In genomic region chr22:42280140-42280539, GRCh38 we compare ENCODE assay signal across 24 cellular contexts.
"Had no signal": no experiment of that assay in that cellular context is flagged by ENCODE, and none has a peak within 500 bp of the region (broad histone marks: within the 10 kb centered on the region; RNA-seq: fewer than 3 reads in every experiment).

No MANE protein-coding gene starts in this region.

- ATAC-seq: activated T-helper 17 cell treated with anti-CD3 and anti-CD28 coated beads, Interleukin-2, amount 50 U/mL, for 72 hours; gastroesophageal sphincter; natural killer cell treated with Interleukin-12 subunit alpha and Interleukin-12 subunit beta and Interleukin-15 and Interleukin-18, amount 100 ng/mL, for 72 hours; right cardiac atrium; stimulated activated effector memory CD8-positive, alpha-beta T cell treated with anti-CD3 and anti-CD28 coated beads, Interleukin-12 subunit alpha, Interleukin-12 subunit beta, amount 100 ng/mL, for 72 hours; stimulated activated naive CD8-positive, alpha-beta T cell treated with anti-CD3 and anti-CD28 coated beads, Interleukin-15, amount 100 ng/mL, for 72 hours; WTC11 had no signal

- H3K4me1 ChIP-seq: parathyroid adenoma had no signal

- DNase-seq: activated CD8-positive, alpha-beta memory T cell treated with anti-CD3 and anti-CD28 coated beads for 24 hours; activated CD8-positive, alpha-beta memory T cell treated with anti-CD3 and anti-CD28 coated beads, Interleukin-2, amount 50 U/mL, for 4 hours; activated naive CD4-positive, alpha-beta T cell treated with Interleukin-2 at 50 U/mL for 16 hours; activated naive CD8-positive, alpha-beta T cell treated with anti-CD3 and anti-CD28 coated beads for 36 hours; activated T-cell treated with anti-CD3 and anti-CD28 coated beads, Interleukin-2, amount 50 U/mL, for 24 hours; amygdala; cerebellar nuclear complex; cortex of kidney; endodermal cell; esophagus squamous epithelium; hypothalamus; right cardiac atrium; stimulated activated CD4-positive, alpha-beta T cell treated with anti-CD3 and anti-CD28 coated beads, Interleukin-2, amount 100 ng/mL, for 24 hours; stimulated activated naive CD8-positive, alpha-beta T cell treated with anti-CD3 and anti-CD28 coated beads, Interleukin-15, amount 100 ng/mL, for 72 hours; T1000 had no signal

- H3K36me3 ChIP-seq: esophagus squamous epithelium, gastroesophageal sphincter, neutrophil, tibial artery had no signal

- H3K9me3 ChIP-seq: esophagus squamous epithelium, gastroesophageal sphincter, neutrophil, tibial artery had no signal

- H3K9ac ChIP-seq: parathyroid adenoma had no signal

- H3K27ac ChIP-seq: esophagus squamous epithelium, gastroesophageal sphincter, neutrophil, parathyroid adenoma, skin epidermis, tibial artery had no signal

- H3K4me3 ChIP-seq: esophagus squamous epithelium, gastroesophageal sphincter, skin epidermis, tibial artery had no signal
